ENCODE assay signal across 1 cellular context in the genomic region with DNA sequence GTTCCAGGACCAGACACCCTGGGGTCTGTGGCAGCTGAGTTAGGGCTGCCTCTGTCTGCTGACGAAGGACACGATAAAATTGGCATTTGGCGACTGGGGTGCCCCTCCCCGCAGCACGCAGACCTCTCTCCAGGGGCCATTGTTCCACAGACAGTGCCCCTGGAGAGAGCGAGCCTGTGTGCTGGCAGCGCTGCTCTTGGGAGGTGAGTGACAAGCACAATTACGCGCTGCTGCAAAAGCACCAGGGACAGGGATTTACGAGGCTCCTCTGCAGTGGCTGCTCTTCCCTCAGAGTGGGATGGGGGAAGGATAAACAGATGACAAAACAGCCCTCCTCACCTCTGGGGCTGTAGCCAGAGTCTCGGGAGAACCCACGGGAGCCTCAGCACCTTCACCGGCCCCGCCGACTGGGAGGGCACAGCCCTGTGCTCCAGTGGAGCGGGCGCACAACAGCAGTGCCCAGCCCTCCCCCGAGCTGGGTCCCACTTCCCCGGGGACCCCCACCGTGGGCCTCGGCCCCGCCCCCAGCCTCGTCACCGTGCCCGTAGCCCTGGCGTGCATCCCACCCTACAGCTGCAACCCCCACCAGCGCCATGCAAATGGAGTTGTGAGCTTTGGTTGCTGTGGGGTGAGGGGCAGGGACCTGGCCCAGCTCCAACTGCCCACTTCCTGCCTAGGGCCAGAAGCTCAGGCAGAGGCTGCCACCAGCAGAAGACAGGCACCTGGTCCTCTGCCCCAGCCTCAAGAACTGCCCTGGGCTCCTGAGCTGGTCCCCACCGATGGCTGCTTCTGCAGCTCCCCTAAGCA.
A peak's percentile ranks its signal among the peaks of the same experiment; 100 is the strongest.
TF ChIP-seq lines count a peak whose summit lies in the region.

No MANE protein-coding gene starts in this region.

TF ChIP-seq in HepG2, 621 proteins besides CTCF, POLR2A, EP300 and RAD21:
- no peak for TF ChIP-seq ZSCAN31 (CRISPR knock-in tag; IDR thresholded peaks at IDR 0.05; ENCODE audit: low read depth)
- peak; percentile 29 for TF ChIP-seq AGO2 (optimal IDR thresholded peaks at IDR 0.05; ENCODE audit: low read depth, low read length)
TF ChIP-seq in HepG2: peak in this region for 1.
